In genomic region chr13:41955605-41956004, GRCh38 we compare ENCODE assay signal across 1 cellular context.
A peak's percentile ranks its signal among the peaks of the same experiment; 100 is the strongest.
TF ChIP-seq lines count a peak whose summit lies in the region.

No MANE protein-coding gene starts in this region.

TF ChIP-seq in liver, 16 proteins besides CTCF, POLR2A, EP300 and RAD21 (continued from another document):
- TF ChIP-seq REST (IDR thresholded peaks at IDR 0.05): peak; percentile 45
- TF ChIP-seq RXRA (IDR thresholded peaks at IDR 0.05): peak; percentile 85
- peak; percentile 51 to 77 for TF ChIP-seq GABPA (IDR thresholded peaks at IDR 0.05 in 1 of 2, conservative IDR thresholded peaks at IDR 0.05 in 1 of 2)
- peak; percentile 26 for TF ChIP-seq NR2F2 (IDR thresholded peaks at IDR 0.05)
- TF ChIP-seq TAF1 (conservative IDR thresholded peaks at IDR 0.05): peak; percentile 57
- peak; percentile 70 for TF ChIP-seq SP1 (IDR thresholded peaks at IDR 0.05)
- TF ChIP-seq HNF4A (conservative IDR thresholded peaks at IDR 0.05): peak; percentile 62 to 68
- no peak for TF ChIP-seq FOXA1 (IDR thresholded peaks at IDR 0.05)
- peak in 1 of 2 donors; percentile 39 for TF ChIP-seq EGR1 (IDR thresholded peaks at IDR 0.05; ENCODE audit: low read depth in 2 of 2)
- TF ChIP-seq HNF4G (IDR thresholded peaks at IDR 0.05): peak; percentile 20
- TF ChIP-seq FOXA2 (IDR thresholded peaks at IDR 0.05): no peak
- peak; percentile 88 for TF ChIP-seq YY1 (IDR thresholded peaks at IDR 0.05)
- TF ChIP-seq MAX (IDR thresholded peaks at IDR 0.05): peak; percentile 59
